In the genomic region with DNA sequence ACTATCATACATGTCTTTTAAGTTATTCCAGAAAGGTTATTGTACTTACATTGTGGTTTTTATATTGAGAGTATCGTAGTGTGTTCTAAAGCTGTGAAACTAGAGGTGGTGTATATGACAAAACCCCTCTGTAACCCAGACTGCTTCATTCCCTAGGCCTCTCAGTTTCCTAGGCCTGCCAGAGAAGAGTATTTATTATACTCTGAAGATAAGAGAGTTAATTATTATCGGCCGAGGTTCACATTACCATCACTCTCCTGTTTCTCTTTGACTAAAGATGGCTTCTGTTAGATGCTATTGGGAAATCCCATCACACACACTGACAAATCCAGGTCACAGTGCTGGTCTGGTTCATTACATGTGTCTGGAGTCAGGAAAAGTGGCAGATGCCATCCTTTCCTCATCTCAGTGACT, we compare ENCODE assay signal across 11 cellular contexts. TPM values are rescaled to one million over a fixed set of nuclear protein-coding genes. Genes with fewer than 3 reads are reported as not detected.
A peak's percentile ranks its signal among the peaks of the same experiment; 100 is the strongest.
DNase-seq lines count a peak whose midpoint lies in the region; ATAC-seq, FAIRE-seq and TF ChIP-seq lines count a peak whose summit lies in the region.
"Had no signal": no experiment of that assay in that cellular context is flagged by ENCODE, and none has a peak within 500 bp of the region (broad histone marks: within the 10 kb centered on the region; RNA-seq: fewer than 3 reads in every experiment).

No MANE protein-coding gene starts in this region.

- peak overlapping the region in 1 of 2 donors; percentile 65 for H3K9ac ChIP-seq in liver (ENCODE audit: low read depth in 1 of 2, low read length in 2 of 2)

- CTCF ChIA-PET in T-cell (lab: Charles Lee), result interaction anchor here in 1 of 2 donors (1.4 kb wide), 1 partner anchor 9 kb away, joined by 3 read pairs; no protein-coding TSS in a partner anchor

- no peaks in the 10 kb centered on the region for H3K9me3 ChIP-seq in liver (ENCODE audit: control insufficient read depth in 4 of 4, low read length in 3 of 4)
- no peaks in the 10 kb centered on the region for H3K9me3 ChIP-seq in breast epithelium
- H3K9me3 ChIP-seq: thoracic aorta had no signal

- TF ChIP-seq POLR2A in breast epithelium (IDR thresholded peaks at IDR 0.05), result no peak

- H3K27ac ChIP-seq in liver (ENCODE audit: low read depth in 1 of 2, low read length in 2 of 2), result peak overlapping the region; percentile 66 to 80
- H3K27ac ChIP-seq in breast epithelium, result peak overlapping the region in 1 of 2 donors; percentile 46
- H3K27ac ChIP-seq: thoracic aorta had no signal

- FAIRE-seq in frontal cortex (lab: Jason Lieb, UNC), result no peak
- FAIRE-seq: endometrium had no signal

- POLR2A ChIA-PET in T-cell (lab: Charles Lee), result no interaction called here

- H3K9me3 Mint-ChIP-seq in activated naive CD4-positive, alpha-beta T cell treated with anti-CD3 and anti-CD28 coated beads, Interleukin-2, amount 50 U/mL, for 24 hours, result no peaks in the 10 kb centered on the region
- H3K9me3 Mint-ChIP-seq in T-cell (no peaks in the 10 kb centered on the region), HFFc6 (no peaks in the 10 kb centered on the region)

- H3K27me3 Mint-ChIP-seq in activated naive CD4-positive, alpha-beta T cell treated with anti-CD3 and anti-CD28 coated beads, Interleukin-2, amount 50 U/mL, for 24 hours, result no peaks in the 10 kb centered on the region
- H3K27me3 Mint-ChIP-seq in T-cell (no peaks in the 10 kb centered on the region), HFFc6 (ENCODE audit: insufficient read depth) (no peaks in the 10 kb centered on the region)

- no peak for DNase-seq in activated naive CD4-positive, alpha-beta T cell (lab: John Stamatoyannopoulos, UW)
- DNase-seq in T-cell, result no peak
- no peak for DNase-seq in islet precursor cell
- no peak for DNase-seq in breast epithelium (ENCODE audit: low spot score in 2 of 2)
- DNase-seq in HFFc6, result no peak
- DNase-seq in frontal cortex (ENCODE audit: low spot score in 2 of 2), result no peak
- DNase-seq: KG1 had no signal

- H3K4me1 Mint-ChIP-seq in activated naive CD4-positive, alpha-beta T cell treated with anti-CD3 and anti-CD28 coated beads, Interleukin-2, amount 50 U/mL, for 24 hours, result peaks cover 63% of the 10 kb centered on the region
- H3K4me1 Mint-ChIP-seq in T-cell (peaks cover 25 to 52% (median 48%) of the 10 kb centered on the region in 3 donors), HFFc6 (ENCODE audit: low read depth) (peaks cover 46% of the 10 kb centered on the region)

- 31% methylated on average over 3 of the region's 3 CpGs for WGBS in liver

- no peak overlapping the region for H3K4me3 Mint-ChIP-seq in activated naive CD4-positive, alpha-beta T cell treated with anti-CD3 and anti-CD28 coated beads, Interleukin-2, amount 50 U/mL, for 24 hours
- H3K4me3 Mint-ChIP-seq in T-cell, result no peak overlapping the region
- no peak overlapping the region for H3K4me3 Mint-ChIP-seq in HFFc6

- TF ChIP-seq CTCF in liver (IDR thresholded peaks at IDR 0.05; ENCODE audit: low read depth, low read length, missing input control) (no peak), breast epithelium (IDR thresholded peaks at IDR 0.05) (no peak), HFFc6 (IDR thresholded peaks at IDR 0.05) (no peak)

- peaks cover 8 to 22% (median 11%) of the 10 kb centered on the region in 4 donors for H3K36me3 ChIP-seq in liver (ENCODE audit: control insufficient read depth in 4 of 4, insufficient read depth in 3 of 4, low read depth in 1 of 4, low read length in 3 of 4)
- H3K36me3 ChIP-seq in breast epithelium, result no peaks in the 10 kb centered on the region

- H3K27ac Mint-ChIP-seq in activated naive CD4-positive, alpha-beta T cell treated with anti-CD3 and anti-CD28 coated beads, Interleukin-2, amount 50 U/mL, for 24 hours, result peak overlapping the region; percentile 74
- H3K27ac Mint-ChIP-seq in T-cell (peak overlapping the region; percentile 17 to 71), HFFc6 (no peak overlapping the region)

- H3K4me3 ChIP-seq in liver (ENCODE audit: low read depth in 1 of 3, low read length in 3 of 3) (no peak overlapping the region), breast epithelium (no peak overlapping the region)
- H3K4me3 ChIP-seq: thoracic aorta had no signal

- H3K4me1 ChIP-seq in liver (ENCODE audit: control insufficient read depth in 4 of 4, insufficient read depth in 4 of 4, low read length in 3 of 4), result peaks cover 12 to 31% (median 24%) of the 10 kb centered on the region in 4 donors
- H3K4me1 ChIP-seq in breast epithelium, result no peaks in the 10 kb centered on the region

- peak; percentile 27 to 35 for TF ChIP-seq RAD21 in liver (IDR thresholded peaks at IDR 0.05)

- H3K36me3 Mint-ChIP-seq in activated naive CD4-positive, alpha-beta T cell treated with anti-CD3 and anti-CD28 coated beads, Interleukin-2, amount 50 U/mL, for 24 hours, result peaks cover 18% of the 10 kb centered on the region
- H3K36me3 Mint-ChIP-seq in T-cell (peaks cover 56% of the 10 kb centered on the region), HFFc6 (ENCODE audit: low read depth) (peaks cover 20% of the 10 kb centered on the region)

- ATAC-seq in T-cell (replicated peaks in 1 of 4), result no peak

- intact Hi-C loops in breast epithelium (cut with DNase I; ENCODE audit: low total_unique reads), result no loop called here

- no peaks in the 10 kb centered on the region for H3K27me3 ChIP-seq in liver (ENCODE audit: control insufficient read depth in 4 of 4, insufficient read depth in 4 of 4, low read length in 3 of 4)
- H3K27me3 ChIP-seq in breast epithelium, result no peaks in the 10 kb centered on the region

TF ChIP-seq in liver, 16 proteins besides CTCF, POLR2A, EP300 and RAD21 (continues in another document):
- TF ChIP-seq, protein P1, sequence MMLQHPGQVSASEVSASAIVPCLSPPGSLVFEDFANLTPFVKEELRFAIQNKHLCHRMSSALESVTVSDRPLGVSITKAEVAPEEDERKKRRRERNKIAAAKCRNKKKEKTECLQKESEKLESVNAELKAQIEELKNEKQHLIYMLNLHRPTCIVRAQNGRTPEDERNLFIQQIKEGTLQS (IDR thresholded peaks at IDR 0.05), result no peak
- TF ChIP-seq TAF1 (conservative IDR thresholded peaks at IDR 0.05) (no peak), FOXA2 (IDR thresholded peaks at IDR 0.05) (peak; percentile 44), RXRA (IDR thresholded peaks at IDR 0.05) (peak; percentile 75 to 85), REST (IDR thresholded peaks at IDR 0.05) (peak; percentile 74), SP1 (IDR thresholded peaks at IDR 0.05) (peak; percentile 84), MAX (IDR thresholded peaks at IDR 0.05) (peak; percentile 88), JUND (IDR thresholded peaks at IDR 0.05) (peak in 1 of 2 donors; percentile 67), EGR1 (IDR thresholded peaks at IDR 0.05; ENCODE audit: low read depth in 2 of 2) (no peak), GABPA (IDR thresholded peaks at IDR 0.05 in 1 of 2, conservative IDR thresholded peaks at IDR 0.05 in 1 of 2) (no peak), FOXA1 (IDR thresholded peaks at IDR 0.05) (peak; percentile 40), NR2F2 (IDR thresholded peaks at IDR 0.05) (no peak), HNF4G (IDR thresholded peaks at IDR 0.05) (no peak)

RNA-seq across cellular contexts. Expression of gene EXOSC7, which starts 20.5 kb away (rescaled TPM):
- total RNA-seq in T-cell (10 to 100 TPM; 27.7 to 44.3 (median 42.0) TPM), liver (10 to 100 TPM; 20.0 to 23.4 TPM), breast epithelium (10 to 100 TPM; 39.0 to 54.9 (median 43.0) TPM), frontal cortex (27.3 TPM)
- 10 to 100 TPM; 15.5 to 27.2 TPM for polyA plus RNA-seq in liver
- total RNA-seq in HFFc6 (2021; fragmentation: NEBNext Ultra II Directional; extraction: Animal tissue kit (Norgen Biotek cat#: 25700)), result 10 to 100 TPM; 41.0 to 54.1 (median 47.9) TPM

RNA-seq across cellular contexts. Expression of gene ZDHHC3, which starts 20.6 kb away (rescaled TPM):
- 10 to 100 TPM; 38.8 to 53.9 (median 44.5) TPM for total RNA-seq in T-cell
- 10 to 100 TPM; 24.8 to 43.0 TPM for total RNA-seq in liver
- polyA plus RNA-seq in liver, result 10 to 100 TPM; 15.4 to 24.0 TPM
- total RNA-seq in breast epithelium, result 100 to 1,000 TPM in 1 of 3 donors, 10 to 100 TPM in 2; 69.5 to 120 (median 71.9) TPM
- 10 to 100 TPM; 55.5 to 74.7 (median 64.4) TPM for total RNA-seq in HFFc6 (2021; fragmentation: NEBNext Ultra II Directional; extraction: Animal tissue kit (Norgen Biotek cat#: 25700))
- 44.0 TPM for total RNA-seq in frontal cortex

RNA-seq across cellular contexts. Expression of gene CLEC3B, which starts 29.5 kb away (rescaled TPM):
- total RNA-seq in T-cell (1 to 10 TPM in 2 of 5 donors, under 1 TPM in 3; 0.55 to 1.6 (median 0.66) TPM), liver (1 to 10 TPM; 7.7 to 8.9 TPM), breast epithelium (100 to 1,000 TPM in 1 of 3 donors, 10 to 100 TPM in 2; 18.3 to 479 (median 55.7) TPM), frontal cortex (24.1 TPM)
- polyA plus RNA-seq in liver, result 10 to 100 TPM; 17.0 to 28.8 TPM
- total RNA-seq in HFFc6 (2021; fragmentation: NEBNext Ultra II Directional; extraction: Animal tissue kit (Norgen Biotek cat#: 25700)), result 1 to 10 TPM in 5 of 6 experiments, under 1 TPM in 1; 1.00 to 1.9 (median 1.2) TPM
